In genomic region chr12:30797689-30798088, GRCh38 we compare ENCODE assay signal across 12 cellular contexts. TPM values are rescaled to one million over a fixed set of nuclear protein-coding genes. Genes with fewer than 3 reads are reported as not detected.
A peak's percentile ranks its signal among the peaks of the same experiment; 100 is the strongest.
DNase-seq lines count a peak whose midpoint lies in the region; ATAC-seq and TF ChIP-seq lines count a peak whose summit lies in the region.
"Had no signal": no experiment of that assay in that cellular context is flagged by ENCODE, and none has a peak within 500 bp of the region (broad histone marks: within the 10 kb centered on the region; RNA-seq: fewer than 3 reads in every experiment).

No MANE protein-coding gene starts in this region.

- peaks cover 18% of the 10 kb centered on the region for H3K23me2 ChIP-seq in H9 (ENCODE audit: insufficient read length, low read depth, low read length, poor library complexity, severe bottlenecking)

- H4K20me1 ChIP-seq in H9 (ENCODE audit: control insufficient read depth, insufficient read depth, insufficient read length), result no peaks in the 10 kb centered on the region

- no peak overlapping the region for H3K56ac ChIP-seq in H9 (ENCODE audit: insufficient read length, low read depth, low read length)

- no peak for ATAC-seq in activated naive CD8-positive, alpha-beta T cell treated with anti-CD3 and anti-CD28 coated beads, Interleukin-2, amount 10 ng/mL, durations not matched to agents 7 days and 5 days (ENCODE audit: low read depth)
- ATAC-seq in natural killer cell treated with Interleukin-12 subunit alpha and Interleukin-12 subunit beta and Interleukin-15 and Interleukin-18, amount 100 ng/mL, for 72 hours, result no peak
- ATAC-seq in HG02759 (IDR thresholded peaks at IDR 0.05; ENCODE audit: unreplicated experiment), result no peak
- ATAC-seq: Right ventricle myocardium inferior had no signal

- H3K36me3 Mint-ChIP-seq in CD14-positive monocyte (peaks cover 3% of the 10 kb centered on the region in 2 donors), H9 (ENCODE audit: insufficient read depth in 1 of 3, low read depth in 3 of 3) (peaks cover 7 to 50% (median 8%) of the 10 kb centered on the region in 3 experiments; a peak in 6 of 7 replicates)
- peaks cover 2% of the 10 kb centered on the region for H3K36me3 Mint-ChIP-seq in activated naive CD8-positive, alpha-beta T cell treated with anti-CD3 and anti-CD28 coated beads, Interleukin-2, amount 10 ng/mL, durations not matched to agents 7 days and 5 days
- H3K36me3 Mint-ChIP-seq in natural killer cell treated with Interleukin-12 subunit alpha and Interleukin-12 subunit beta and Interleukin-15 and Interleukin-18, amount 100 ng/mL, for 72 hours, result no peaks in the 10 kb centered on the region

- DNase-seq in CD14-positive monocyte (ENCODE audit: low spot score) (no peak), H9 (no peak), dedifferentiated amniotic fluid mesenchymal stem cell (ENCODE audit: extremely low spot score) (no peak), NCI-H1092 (lab: John Stamatoyannopoulos, UW) (no peak)
- DNase-seq in activated naive CD8-positive, alpha-beta T cell treated with anti-CD3 and anti-CD28 coated beads, Interleukin-2, amount 10 ng/mL, durations not matched to agents 7 days and 5 days, result no peak
- DNase-seq in natural killer cell treated with Interleukin-12 subunit alpha and Interleukin-12 subunit beta and Interleukin-15 and Interleukin-18, amount 100 ng/mL, for 72 hours (ENCODE audit: low spot score), result no peak
- DNase-seq: COR-L47, kidney, NCI-H510A, sigmoid colon had no signal

- H3K27ac ChIP-seq in H9 (ENCODE audit: insufficient read length, low read depth, low read length), result no peak overlapping the region
- H3K27ac ChIP-seq: sigmoid colon had no signal

- no peak overlapping the region for H2BK5ac ChIP-seq in H9 (ENCODE audit: insufficient read length, low read length)

- intact Hi-C loops in CD14-positive monocyte (cut with micrococcal nuclease), result no loop called here

- WGBS in H9 (ENCODE audit: extremely low coverage, insufficient read length, low lambda C conversion rate), result no CpG with 5 or more reads among the region's 4 CpGs

- H3K18ac ChIP-seq in H9 (ENCODE audit: insufficient read length, low read depth, low read length), result no peak overlapping the region

- no peak for TF ChIP-seq CTCF in CD14-positive monocyte (IDR thresholded peaks at IDR 0.05)
- no peak for TF ChIP-seq CTCF in H9 (conservative IDR thresholded peaks at IDR 0.05)

- no peak overlapping the region for H2BK12ac ChIP-seq in H9 (ENCODE audit: insufficient read length, low read depth, low read length)

- H3K4me2 ChIP-seq in H9 (ENCODE audit: insufficient read depth, insufficient read length, low read length), result no peak overlapping the region

- H3K4ac ChIP-seq in H9 (ENCODE audit: low read depth, low read length), result no peak overlapping the region

- no peaks in the 10 kb centered on the region for H3K9me3 ChIP-seq in H9 (ENCODE audit: control insufficient read depth, low read depth, low read length)
- H3K9me3 ChIP-seq: sigmoid colon had no signal

- H3K9me3 Mint-ChIP-seq in CD14-positive monocyte (peaks cover 0 to 12% (median 4%) of the 10 kb centered on the region in 7 donors), H9 (peaks cover 0 to 5% of the 10 kb centered on the region in 2 experiments; a peak in 3 of 5 replicates)
- H3K9me3 Mint-ChIP-seq in activated naive CD8-positive, alpha-beta T cell treated with anti-CD3 and anti-CD28 coated beads, Interleukin-2, amount 10 ng/mL, durations not matched to agents 7 days and 5 days, result no peaks in the 10 kb centered on the region
- H3K9me3 Mint-ChIP-seq in natural killer cell treated with Interleukin-12 subunit alpha and Interleukin-12 subunit beta and Interleukin-15 and Interleukin-18, amount 100 ng/mL, for 72 hours, result no peaks in the 10 kb centered on the region

- no peak overlapping the region for H3K23ac ChIP-seq in H9 (ENCODE audit: insufficient read length, low read depth, low read length)

- H3K27me3 Mint-ChIP-seq in CD14-positive monocyte (ENCODE audit: low read depth in 3 of 3) (peaks cover 38 to 67% (median 49%) of the 10 kb centered on the region in 3 donors), H9 (ENCODE audit: low read depth) (peaks cover 6% of the 10 kb centered on the region)
- H3K27me3 Mint-ChIP-seq in activated naive CD8-positive, alpha-beta T cell treated with anti-CD3 and anti-CD28 coated beads, Interleukin-2, amount 10 ng/mL, durations not matched to agents 7 days and 5 days, result peaks cover 39% of the 10 kb centered on the region
- H3K27me3 Mint-ChIP-seq in natural killer cell treated with Interleukin-12 subunit alpha and Interleukin-12 subunit beta and Interleukin-15 and Interleukin-18, amount 100 ng/mL, for 72 hours, result peaks cover 2 to 12% of the 10 kb centered on the region in 2 donors

- H2BK120ac ChIP-seq in H9 (ENCODE audit: low read depth, low read length, poor library complexity, severe bottlenecking), result no peak overlapping the region

- H2BK15ac ChIP-seq in H9 (ENCODE audit: low read depth, low read length), result no peak overlapping the region

- H4K91ac ChIP-seq in H9 (ENCODE audit: insufficient read length, low read depth, low read length), result no peak overlapping the region

- no peak overlapping the region for H4K5ac ChIP-seq in H9 (ENCODE audit: insufficient read length, low read depth, low read length)

- H3K9ac ChIP-seq in H9 (ENCODE audit: extremely low read depth, insufficient read length, low read length), result no peak overlapping the region

- H3K79me1 ChIP-seq in H9 (ENCODE audit: insufficient read depth, low read depth, low read length, poor library complexity, severe bottlenecking), result no peaks in the 10 kb centered on the region

- H3K27ac Mint-ChIP-seq in CD14-positive monocyte, result no peak overlapping the region
- no peak overlapping the region for H3K27ac Mint-ChIP-seq in H9
- H3K27ac Mint-ChIP-seq in activated naive CD8-positive, alpha-beta T cell treated with anti-CD3 and anti-CD28 coated beads, Interleukin-2, amount 10 ng/mL, durations not matched to agents 7 days and 5 days, result no peak overlapping the region
- peak overlapping the region in 1 of 2 donors; percentile 28 for H3K27ac Mint-ChIP-seq in natural killer cell treated with Interleukin-12 subunit alpha and Interleukin-12 subunit beta and Interleukin-15 and Interleukin-18, amount 100 ng/mL, for 72 hours

- H3K79me2 ChIP-seq in H9 (ENCODE audit: insufficient read depth, low read length), result no peaks in the 10 kb centered on the region

- peaks cover 14% of the 10 kb centered on the region for H3K4me1 ChIP-seq in H9 (ENCODE audit: insufficient read depth, low read length)

- H2BK20ac ChIP-seq in H9 (ENCODE audit: low read depth, low read length, poor library complexity, severe bottlenecking), result no peak overlapping the region

- H2AFZ ChIP-seq in H9 (ENCODE audit: low read length), result no peak overlapping the region

- no peak overlapping the region for H2AK5ac ChIP-seq in H9 (ENCODE audit: insufficient read length, low read length)

- H3K4me1 Mint-ChIP-seq in CD14-positive monocyte, result peaks cover 29% of the 10 kb centered on the region
- peaks cover 29 to 30% of the 10 kb centered on the region in 2 experiments for H3K4me1 Mint-ChIP-seq in H9
- peaks cover 12% of the 10 kb centered on the region for H3K4me1 Mint-ChIP-seq in activated naive CD8-positive, alpha-beta T cell treated with anti-CD3 and anti-CD28 coated beads, Interleukin-2, amount 10 ng/mL, durations not matched to agents 7 days and 5 days
- peaks cover 13 to 18% of the 10 kb centered on the region in 2 donors for H3K4me1 Mint-ChIP-seq in natural killer cell treated with Interleukin-12 subunit alpha and Interleukin-12 subunit beta and Interleukin-15 and Interleukin-18, amount 100 ng/mL, for 72 hours (ENCODE audit: low read depth in 2 of 2)

- POLR2A ChIA-PET in activated naive CD8-positive, alpha-beta T cell treated with anti-CD3 and anti-CD28 coated beads, Interleukin-2, amount 10 ng/mL, durations not matched to agents 7 days and 5 days (lab: Charles Lee), result no interaction called here

- no peak overlapping the region for H3K14ac ChIP-seq in H9 (ENCODE audit: insufficient read depth, low read length)

- no peak overlapping the region for H4K8ac ChIP-seq in H9 (replicated peaks; ENCODE audit: insufficient read length, low read depth, low read length)

- H3K27me3 ChIP-seq in H9 (ENCODE audit: insufficient read depth, low read length), result no peaks in the 10 kb centered on the region

- no peak overlapping the region for H3T11ph ChIP-seq in H9 (ENCODE audit: low read length)

- H3K4me3 Mint-ChIP-seq in CD14-positive monocyte (peak overlapping the region; percentile 49 to 88), H9 (peak overlapping the region; percentile 66 to 80; a peak in 3 of 5 replicates)
- peak overlapping the region; percentile 37 for H3K4me3 Mint-ChIP-seq in activated naive CD8-positive, alpha-beta T cell treated with anti-CD3 and anti-CD28 coated beads, Interleukin-2, amount 10 ng/mL, durations not matched to agents 7 days and 5 days
- H3K4me3 Mint-ChIP-seq in natural killer cell treated with Interleukin-12 subunit alpha and Interleukin-12 subunit beta and Interleukin-15 and Interleukin-18, amount 100 ng/mL, for 72 hours, result peak overlapping the region; percentile 82

RNA-seq across cellular contexts. Expression of gene CAPRIN2, which starts 42.9 kb away (rescaled TPM):
- 1 to 10 TPM; 1.4 to 2.0 TPM for polyA plus RNA-seq in CD14-positive monocyte
- 123 and 130 TPM in 2 replicates for total RNA-seq in H9 (2021)
- 10 to 100 TPM; 25.5 to 27.7 TPM for total RNA-seq in activated naive CD8-positive, alpha-beta T cell treated with anti-CD3 and anti-CD28 coated beads, Interleukin-2, amount 10 ng/mL, durations not matched to agents 7 days and 5 days
- 10 to 100 TPM; 12.9 to 16.2 TPM for total RNA-seq in natural killer cell treated with Interleukin-12 subunit alpha and Interleukin-12 subunit beta and Interleukin-15 and Interleukin-18, amount 100 ng/mL, for 72 hours
